In genomic region chr5:90875456-90875855, GRCh38 we compare ENCODE assay signal across 1 cellular context.
TF ChIP-seq lines count a peak whose summit lies in the region.

No MANE protein-coding gene starts in this region.

TF ChIP-seq in HepG2, 621 proteins besides CTCF, POLR2A, EP300 and RAD21 (continued from another document):
- TF ChIP-seq, protein P1, sequence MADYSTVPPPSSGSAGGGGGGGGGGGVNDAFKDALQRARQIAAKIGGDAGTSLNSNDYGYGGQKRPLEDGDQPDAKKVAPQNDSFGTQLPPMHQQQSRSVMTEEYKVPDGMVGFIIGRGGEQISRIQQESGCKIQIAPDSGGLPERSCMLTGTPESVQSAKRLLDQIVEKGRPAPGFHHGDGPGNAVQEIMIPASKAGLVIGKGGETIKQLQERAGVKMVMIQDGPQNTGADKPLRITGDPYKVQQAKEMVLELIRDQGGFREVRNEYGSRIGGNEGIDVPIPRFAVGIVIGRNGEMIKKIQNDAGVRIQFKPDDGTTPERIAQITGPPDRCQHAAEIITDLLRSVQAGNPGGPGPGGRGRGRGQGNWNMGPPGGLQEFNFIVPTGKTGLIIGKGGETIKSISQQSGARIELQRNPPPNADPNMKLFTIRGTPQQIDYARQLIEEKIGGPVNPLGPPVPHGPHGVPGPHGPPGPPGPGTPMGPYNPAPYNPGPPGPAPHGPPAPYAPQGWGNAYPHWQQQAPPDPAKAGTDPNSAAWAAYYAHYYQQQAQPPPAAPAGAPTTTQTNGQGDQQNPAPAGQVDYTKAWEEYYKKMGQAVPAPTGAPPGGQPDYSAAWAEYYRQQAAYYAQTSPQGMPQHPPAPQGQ (CRISPR knock-in tag; IDR thresholded peaks at IDR 0.05; ENCODE audit: borderline replicate concordance): no peak
- TF ChIP-seq ZNF878 (CRISPR knock-in tag; IDR thresholded peaks at IDR 0.05) (no peak), SRSF4 (IDR thresholded peaks at IDR 0.05; ENCODE audit: low read depth, low read length, poor library complexity, severe bottlenecking) (no peak)
